In genomic region chr2:30252723-30253688, GRCh38 we compare ENCODE assay signal across 8 cellular contexts. TPM values are rescaled to one million over a fixed set of nuclear protein-coding genes. Genes with fewer than 3 reads are reported as not detected.
DNase-seq lines count a peak whose midpoint lies in the region; ATAC-seq and TF ChIP-seq lines count a peak whose summit lies in the region.

No MANE protein-coding gene starts in this region.

- TF ChIP-seq EP300 in ovary (IDR thresholded peaks at IDR 0.05): no peak

- no peaks in the 10 kb centered on the region for H3K27me3 ChIP-seq in ovary
- H3K27me3 ChIP-seq in aorta (ENCODE audit: control insufficient read depth in 1 of 2, insufficient read depth in 2 of 2, low read length in 1 of 2): no peaks in the 10 kb centered on the region

- ATAC-seq in aorta (ENCODE audit: low FRiP score): peak; percentile 82
- ATAC-seq in HG03520 (IDR thresholded peaks at IDR 0.05; ENCODE audit: unreplicated experiment): no peak

- peak; percentile 10 for DNase-seq in NK-92 treated with Interleukin-12 subunit alpha and Interleukin-12 subunit beta, amount 100 ng/mL, for 24 hours (lab: John Stamatoyannopoulos, UW)
- no peak for DNase-seq in NK-92 (lab: John Stamatoyannopoulos, UW; ENCODE audit: unreplicated experiment)
- peak; percentile 37 for DNase-seq in activated T-cell treated with anti-CD3 and anti-CD28 coated beads for 1 hour (ENCODE audit: low read depth)
- peak; percentile 72 for DNase-seq in fibroblast of peridontal ligament (ENCODE audit: extremely low read depth)
- peak in 4 of 5 donors; percentile 46 to 60 (median 57) for DNase-seq in ovary
- DNase-seq in aorta: peak; percentile 85 to 86
- DNase-seq in NCI-H1694 treated with DMSO at 0.1 percent for 48 hours (lab: John Stamatoyannopoulos, UW): no peak

- H3K4me1 ChIP-seq in ovary (ENCODE audit: insufficient read depth) (peaks cover 18% of the 10 kb centered on the region), aorta (ENCODE audit: control insufficient read depth in 1 of 2, insufficient read depth in 2 of 2, low read length in 2 of 2) (peaks cover 6% of the 10 kb centered on the region in 2 donors)

- no peak overlapping the region for H3K4me3 ChIP-seq in ovary
- H3K4me3 ChIP-seq in aorta (ENCODE audit: low read length in 2 of 2): no peak overlapping the region

- intact Hi-C loops in ovary (cut with DNase I): no loop called here
- intact Hi-C loops in aorta (cut with DNase I): no loop called here

- TF ChIP-seq CTCF in ovary (IDR thresholded peaks at IDR 0.05): no peak

- H3K9me3 ChIP-seq in ovary (no peaks in the 10 kb centered on the region), aorta (ENCODE audit: control insufficient read depth, low read length) (no peaks in the 10 kb centered on the region)

- WGBS in ovary, 3 donors: 7 to 13% (median 9%) methylated on average over 7 of the region's 7 CpGs
- WGBS in aorta, 2 donors: 33 to 35% methylated on average over 7 of the region's 7 CpGs

- TF ChIP-seq POLR2A in ovary (IDR thresholded peaks at IDR 0.05): no peak

- peak overlapping the region in 1 of 2 donors; percentile 60 for H3K27ac ChIP-seq in ovary
- peak overlapping the region; percentile 22 to 66 for H3K27ac ChIP-seq in aorta (ENCODE audit: low read depth in 1 of 2, low read length in 2 of 2)

- no peaks in the 10 kb centered on the region for H3K36me3 ChIP-seq in ovary
- H3K36me3 ChIP-seq in aorta (ENCODE audit: control insufficient read depth in 1 of 2, insufficient read depth in 2 of 2, low read length in 1 of 2): peaks cover 0 to 4% of the 10 kb centered on the region in 2 donors

RNA-seq across cellular contexts. Expression of gene LBH, which starts 21.7 kb away (rescaled TPM):
- total RNA-seq in ovary (100 to 1,000 TPM in 5 of 7 donors, 10 to 100 TPM in 2; 50.4 to 260 (median 121) TPM), aorta (100 to 1,000 TPM; 105 to 213 TPM)
- polyA plus RNA-seq in ovary (10 to 100 TPM; 59.7 to 64.5 TPM), aorta (10 to 100 TPM; 56.1 to 83.8 TPM)

Comparison
In these comparisons a context has a peak if more than half of its experiments do, and no peak if none do; other contexts are left out.
1. DNase-seq: peak in NK-92 treated with Interleukin-12 subunit alpha and Interleukin-12 subunit beta, amount 100 ng/mL, for 24 hours (single experiment), activated T-cell treated with anti-CD3 and anti-CD28 coated beads for 1 hour (single experiment), fibroblast of peridontal ligament (single experiment), ovary (4 of 5) and aorta (2 of 2); none in NK-92 (single experiment) and NCI-H1694 treated with DMSO at 0.1 percent for 48 hours (single experiment).